ENCODE assay signal across 25 cellular contexts in genomic region chr7:104358743-104359142, GRCh38.
"Had no signal": no experiment of that assay in that cellular context is flagged by ENCODE, and none has a peak within 500 bp of the region (broad histone marks: within the 10 kb centered on the region; RNA-seq: fewer than 3 reads in every experiment).

No MANE protein-coding gene starts in this region.

- H3K9ac ChIP-seq: neural progenitor cell, parathyroid adenoma had no signal

- H3K9me3 ChIP-seq: ovary, psoas muscle, right lobe of liver, sigmoid colon, stomach, suprapubic skin, testis, tibial artery, transverse colon, upper lobe of right lung, uterus had no signal

- H2AFZ ChIP-seq: neural progenitor cell, parathyroid adenoma had no signal

- DNase-seq: naive thymus-derived CD8-positive, alpha-beta T cell; nephron progenitor cell; occipital lobe; ovary; posterior cingulate gyrus; psoas muscle; right cardiac atrium; right lobe of liver; sigmoid colon; small intestine; stimulated activated CD4-positive, alpha-beta T cell treated with anti-CD3 and anti-CD28 coated beads, Interleukin-15, amount 100 ng/mL, for 24 hours; stimulated activated CD4-positive, alpha-beta T cell treated with anti-CD3 and anti-CD28 coated beads, Interleukin-2, amount 100 ng/mL, for 24 hours; stimulated activated CD4-positive, alpha-beta T cell treated with anti-CD3 and anti-CD28 coated beads, Interleukin-2, amount 100 ng/mL, for 48 hours; stimulated activated CD4-positive, alpha-beta T cell treated with anti-CD3 and anti-CD28 coated beads, Interleukin-4, amount 100 ng/mL, for 24 hours; stimulated activated naive B cell treated with anti-CD40 and anti-IgM and Interleukin-4, amounts not matched to agents 10 μg/mL and 1 μg/mL and 100 μg/mL, for 72 hours; stimulated activated naive CD4-positive, alpha-beta T cell treated with Interleukin-2 at 50 U/mL for 16 hours; stomach; testis; tibial artery; transverse colon; upper lobe of right lung; uterus had no signal

- H3K4me1 ChIP-seq: neural progenitor cell, parathyroid adenoma, psoas muscle, right lobe of liver, sigmoid colon, stomach, suprapubic skin, testis, tibial artery, transverse colon, upper lobe of right lung, uterus had no signal

- H3K27ac ChIP-seq: neural progenitor cell, ovary, parathyroid adenoma, psoas muscle, right lobe of liver, sigmoid colon, stomach, suprapubic skin, testis, tibial artery, transverse colon, upper lobe of right lung, uterus had no signal

- H3K79me2 ChIP-seq: parathyroid adenoma had no signal

- H3K4me3 ChIP-seq: neural progenitor cell, ovary, psoas muscle, right lobe of liver, sigmoid colon, stomach, suprapubic skin, testis, tibial artery, transverse colon, upper lobe of right lung, uterus had no signal

- H3K4me2 ChIP-seq: neural progenitor cell had no signal

- H3K27me3 ChIP-seq: neural progenitor cell, ovary, right lobe of liver, sigmoid colon, stomach, suprapubic skin, testis, tibial artery, transverse colon, upper lobe of right lung, uterus had no signal

- H3K36me3 ChIP-seq: neural progenitor cell, ovary, right lobe of liver, sigmoid colon, stomach, suprapubic skin, tibial artery, transverse colon, upper lobe of right lung, uterus had no signal
